ENCODE assay signal across 8 cellular contexts in the genomic region with DNA sequence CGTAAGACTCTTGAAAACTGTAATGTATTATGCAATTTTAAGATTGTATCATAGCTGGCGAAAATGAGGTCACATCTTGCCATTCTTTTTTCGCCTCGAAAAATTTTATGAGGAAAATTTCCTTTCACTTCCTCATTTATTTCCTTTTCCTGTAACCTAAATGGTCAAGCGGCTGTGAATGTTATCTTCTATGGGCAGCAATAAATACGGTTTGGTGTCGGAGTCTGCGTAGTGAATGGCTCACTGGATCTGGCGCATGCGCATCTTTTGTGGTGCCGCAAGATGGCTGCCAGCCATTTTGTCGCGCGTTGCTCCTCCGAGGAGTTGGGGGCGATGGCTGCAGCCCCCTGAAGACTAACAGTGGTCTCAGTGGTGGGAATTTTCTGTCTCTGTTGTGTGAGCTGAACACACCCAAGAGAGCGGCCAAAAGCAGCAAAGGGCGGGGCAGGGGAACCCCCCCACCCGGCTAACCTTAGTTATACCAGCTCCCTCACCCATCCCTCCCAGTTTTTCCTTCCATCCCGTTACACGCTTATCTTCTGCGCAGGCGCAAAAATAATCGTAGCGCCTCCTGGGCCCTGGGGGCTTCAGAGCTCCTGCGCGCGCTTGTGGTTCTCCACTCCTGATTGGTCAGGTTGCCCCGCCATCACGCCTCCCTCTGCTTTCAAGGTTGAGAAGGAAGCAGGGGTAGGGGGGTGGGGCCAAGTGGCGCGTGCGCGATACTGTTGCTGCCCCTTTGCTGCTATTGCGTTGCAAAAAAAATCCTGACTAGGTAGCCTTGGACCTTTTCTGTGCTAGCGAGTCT. TPM values are rescaled to one million over a fixed set of nuclear protein-coding genes. Genes with fewer than 3 reads are reported as not detected.
A peak's percentile ranks its signal among the peaks of the same experiment; 100 is the strongest.
DNase-seq lines count a peak whose midpoint lies in the region; ATAC-seq and TF ChIP-seq lines count a peak whose summit lies in the region.

A gene (plus strand): TSS at position 722 of the 805 bp plus-strand sequence. CDS start 568 bp downstream, outside the sequence.

- no peaks in the 10 kb centered on the region for H3K36me3 ChIP-seq in suprapubic skin

- peaks cover 32% of the 10 kb centered on the region for H3K4me1 Mint-ChIP-seq in activated naive CD4-positive, alpha-beta T cell treated with anti-CD3 and anti-CD28 coated beads, Interleukin-2, amount 50 U/mL, for 24 hours

- H3K4me1 ChIP-seq in suprapubic skin: peaks cover 19% of the 10 kb centered on the region

- ATAC-seq in HG02588 (IDR thresholded peaks at IDR 0.05; ENCODE audit: unreplicated experiment) (peak; percentile 77), SK-N-SH treated with all-trans-retinoic acid at 6 μM for 48 hours (peak; percentile 94)

- peak within 1 kb of the TSS; percentile 98 for H3K27ac ChIP-seq in suprapubic skin

- WGBS in suprapubic skin: under 1% methylated on average over 36 of the region's 36 CpGs

- H3K9me3 Mint-ChIP-seq in activated naive CD4-positive, alpha-beta T cell treated with anti-CD3 and anti-CD28 coated beads, Interleukin-2, amount 50 U/mL, for 24 hours: no peaks in the 10 kb centered on the region

- TF ChIP-seq POLR2A in suprapubic skin (IDR thresholded peaks at IDR 0.05): peak; percentile 17 to 19

- no peaks in the 10 kb centered on the region for H3K27me3 ChIP-seq in suprapubic skin

- TF ChIP-seq CTCF in suprapubic skin (IDR thresholded peaks at IDR 0.05): no peak

- H3K4me3 Mint-ChIP-seq in activated naive CD4-positive, alpha-beta T cell treated with anti-CD3 and anti-CD28 coated beads, Interleukin-2, amount 50 U/mL, for 24 hours: peak within 1 kb of the TSS; percentile 95

- DNase-seq in NCI-H1092 (lab: John Stamatoyannopoulos, UW) (peak; percentile 100), globus pallidus (ENCODE audit: low spot score) (peak; percentile 100), nucleus accumbens (lab: John Stamatoyannopoulos, UW) (peak; percentile 92 to 100 (median 98)), suprapubic skin (ENCODE audit: low spot score in 2 of 2) (peak; percentile 100)

- no peak for TF ChIP-seq EP300 in suprapubic skin (IDR thresholded peaks at IDR 0.05)

- H3K36me3 Mint-ChIP-seq in activated naive CD4-positive, alpha-beta T cell treated with anti-CD3 and anti-CD28 coated beads, Interleukin-2, amount 50 U/mL, for 24 hours: no peaks in the 10 kb centered on the region

- peak within 1 kb of the TSS; percentile 97 for H3K27ac Mint-ChIP-seq in activated naive CD4-positive, alpha-beta T cell treated with anti-CD3 and anti-CD28 coated beads, Interleukin-2, amount 50 U/mL, for 24 hours

- H3K27me3 Mint-ChIP-seq in activated naive CD4-positive, alpha-beta T cell treated with anti-CD3 and anti-CD28 coated beads, Interleukin-2, amount 50 U/mL, for 24 hours: no peaks in the 10 kb centered on the region

- H3K4me3 ChIP-seq in GM08714 (ENCODE audit: low read length) (peak within 1 kb of the TSS; percentile 97), suprapubic skin (peak within 1 kb of the TSS; percentile 85)

- H3K9me3 ChIP-seq in suprapubic skin: no peaks in the 10 kb centered on the region

TF ChIP-seq in SK-N-SH treated with all-trans-retinoic acid at 6 μM for 48 hours, 23 proteins besides CTCF, POLR2A, EP300 and RAD21:
- TF ChIP-seq, protein P1, sequence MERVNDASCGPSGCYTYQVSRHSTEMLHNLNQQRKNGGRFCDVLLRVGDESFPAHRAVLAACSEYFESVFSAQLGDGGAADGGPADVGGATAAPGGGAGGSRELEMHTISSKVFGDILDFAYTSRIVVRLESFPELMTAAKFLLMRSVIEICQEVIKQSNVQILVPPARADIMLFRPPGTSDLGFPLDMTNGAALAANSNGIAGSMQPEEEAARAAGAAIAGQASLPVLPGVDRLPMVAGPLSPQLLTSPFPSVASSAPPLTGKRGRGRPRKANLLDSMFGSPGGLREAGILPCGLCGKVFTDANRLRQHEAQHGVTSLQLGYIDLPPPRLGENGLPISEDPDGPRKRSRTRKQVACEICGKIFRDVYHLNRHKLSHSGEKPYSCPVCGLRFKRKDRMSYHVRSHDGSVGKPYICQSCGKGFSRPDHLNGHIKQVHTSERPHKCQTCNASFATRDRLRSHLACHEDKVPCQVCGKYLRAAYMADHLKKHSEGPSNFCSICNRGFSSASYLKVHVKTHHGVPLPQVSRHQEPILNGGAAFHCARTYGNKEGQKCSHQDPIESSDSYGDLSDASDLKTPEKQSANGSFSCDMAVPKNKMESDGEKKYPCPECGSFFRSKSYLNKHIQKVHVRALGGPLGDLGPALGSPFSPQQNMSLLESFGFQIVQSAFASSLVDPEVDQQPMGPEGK (CRISPR knock-in tag; IDR thresholded peaks at IDR 0.05; ENCODE audit: borderline replicate concordance): peak; percentile 58
- no peak for TF ChIP-seq OSR1 (CRISPR knock-in tag; IDR thresholded peaks at IDR 0.05)
- 0 out of 2 replicates have a peak, but pooled peaks have one; percentile 15 for TF ChIP-seq ZFP3 (CRISPR knock-in tag; IDR thresholded peaks at IDR 0.05)
- TF ChIP-seq ARNTL (CRISPR knock-in tag; IDR thresholded peaks at IDR 0.05; ENCODE audit: borderline replicate concordance, low read depth): no peak
- TF ChIP-seq GLIS3 (CRISPR knock-in tag; IDR thresholded peaks at IDR 0.05): no peak
- TF ChIP-seq ESRRG (CRISPR knock-in tag; IDR thresholded peaks at IDR 0.05): no peak
- TF ChIP-seq, protein P2, sequence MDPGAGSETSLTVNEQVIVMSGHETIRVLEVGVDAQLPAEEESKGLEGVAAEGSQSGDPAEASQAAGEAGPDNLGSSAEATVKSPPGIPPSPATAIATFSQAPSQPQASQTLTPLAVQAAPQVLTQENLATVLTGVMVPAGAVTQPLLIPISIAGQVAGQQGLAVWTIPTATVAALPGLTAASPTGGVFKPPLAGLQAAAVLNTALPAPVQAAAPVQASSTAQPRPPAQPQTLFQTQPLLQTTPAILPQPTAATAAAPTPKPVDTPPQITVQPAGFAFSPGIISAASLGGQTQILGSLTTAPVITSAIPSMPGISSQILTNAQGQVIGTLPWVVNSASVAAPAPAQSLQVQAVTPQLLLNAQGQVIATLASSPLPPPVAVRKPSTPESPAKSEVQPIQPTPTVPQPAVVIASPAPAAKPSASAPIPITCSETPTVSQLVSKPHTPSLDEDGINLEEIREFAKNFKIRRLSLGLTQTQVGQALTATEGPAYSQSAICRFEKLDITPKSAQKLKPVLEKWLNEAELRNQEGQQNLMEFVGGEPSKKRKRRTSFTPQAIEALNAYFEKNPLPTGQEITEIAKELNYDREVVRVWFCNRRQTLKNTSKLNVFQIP (CRISPR knock-in tag; IDR thresholded peaks at IDR 0.05; ENCODE audit: borderline replicate concordance, low read depth): 0 out of 2 replicates have a peak, but pooled peaks have one; percentile 87
- TF ChIP-seq ZC3H10 (CRISPR knock-in tag; IDR thresholded peaks at IDR 0.05): peak; percentile 82
- TF ChIP-seq ZNF70 (CRISPR knock-in tag; IDR thresholded peaks at IDR 0.05): no peak
- TF ChIP-seq, protein P3, sequence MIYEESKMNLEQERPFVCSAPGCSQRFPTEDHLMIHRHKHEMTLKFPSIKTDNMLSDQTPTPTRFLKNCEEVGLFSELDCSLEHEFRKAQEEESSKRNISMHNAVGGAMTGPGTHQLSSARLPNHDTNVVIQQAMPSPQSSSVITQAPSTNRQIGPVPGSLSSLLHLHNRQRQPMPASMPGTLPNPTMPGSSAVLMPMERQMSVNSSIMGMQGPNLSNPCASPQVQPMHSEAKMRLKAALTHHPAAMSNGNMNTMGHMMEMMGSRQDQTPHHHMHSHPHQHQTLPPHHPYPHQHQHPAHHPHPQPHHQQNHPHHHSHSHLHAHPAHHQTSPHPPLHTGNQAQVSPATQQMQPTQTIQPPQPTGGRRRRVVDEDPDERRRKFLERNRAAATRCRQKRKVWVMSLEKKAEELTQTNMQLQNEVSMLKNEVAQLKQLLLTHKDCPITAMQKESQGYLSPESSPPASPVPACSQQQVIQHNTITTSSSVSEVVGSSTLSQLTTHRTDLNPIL (CRISPR knock-in tag; IDR thresholded peaks at IDR 0.05; ENCODE audit: low read depth): no peak
- 0 out of 2 replicates have a peak, but pooled peaks have one; percentile 14 for TF ChIP-seq TOX (CRISPR knock-in tag; IDR thresholded peaks at IDR 0.05; ENCODE audit: borderline replicate concordance)
- TF ChIP-seq, protein P4, sequence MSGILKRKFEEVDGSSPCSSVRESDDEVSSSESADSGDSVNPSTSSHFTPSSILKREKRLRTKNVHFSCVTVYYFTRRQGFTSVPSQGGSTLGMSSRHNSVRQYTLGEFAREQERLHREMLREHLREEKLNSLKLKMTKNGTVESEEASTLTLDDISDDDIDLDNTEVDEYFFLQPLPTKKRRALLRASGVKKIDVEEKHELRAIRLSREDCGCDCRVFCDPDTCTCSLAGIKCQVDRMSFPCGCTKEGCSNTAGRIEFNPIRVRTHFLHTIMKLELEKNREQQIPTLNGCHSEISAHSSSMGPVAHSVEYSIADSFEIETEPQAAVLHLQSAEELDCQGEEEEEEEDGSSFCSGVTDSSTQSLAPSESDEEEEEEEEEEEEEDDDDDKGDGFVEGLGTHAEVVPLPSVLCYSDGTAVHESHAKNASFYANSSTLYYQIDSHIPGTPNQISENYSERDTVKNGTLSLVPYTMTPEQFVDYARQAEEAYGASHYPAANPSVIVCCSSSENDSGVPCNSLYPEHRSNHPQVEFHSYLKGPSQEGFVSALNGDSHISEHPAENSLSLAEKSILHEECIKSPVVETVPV (CRISPR knock-in tag; IDR thresholded peaks at IDR 0.05): no peak
- no peak for TF ChIP-seq PPARA (CRISPR knock-in tag; IDR thresholded peaks at IDR 0.05; ENCODE audit: borderline replicate concordance)
- peak; percentile 59; the same call in 1 of the 2 replicates for TF ChIP-seq RARB (CRISPR knock-in tag; IDR thresholded peaks at IDR 0.05)

RNA-seq across cellular contexts. Expression of the gene that starts here (rescaled TPM):
- 10 to 100 TPM; 22.2 to 39.0 (median 28.8) TPM for total RNA-seq in suprapubic skin

Comparison
In these comparisons a context has a peak if more than half of its experiments do, and no peak if none do; other contexts are left out.
1. Peak in every context shown above with its lines: DNase-seq, ATAC-seq, H3K4me3 ChIP-seq and H3K27ac ChIP-seq.